In genomic region chr1:92877792-92878191, GRCh38 we compare ENCODE assay signal across 12 cellular contexts. TPM values are rescaled to one million over a fixed set of nuclear protein-coding genes. Genes with fewer than 3 reads are reported as not detected.
A peak's percentile ranks its signal among the peaks of the same experiment; 100 is the strongest.
DNase-seq lines count a peak whose midpoint lies in the region; ATAC-seq, FAIRE-seq and TF ChIP-seq lines count a peak whose summit lies in the region.
"Had no signal": no experiment of that assay in that cellular context is flagged by ENCODE, and none has a peak within 500 bp of the region (broad histone marks: within the 10 kb centered on the region; RNA-seq: fewer than 3 reads in every experiment).

No MANE protein-coding gene starts in this region.

- intact Hi-C loops in GM12878 (cut with micrococcal nuclease; ENCODE audit: unreplicated experiment) = no loop called here

- DNase-seq in activated T-cell treated with anti-CD3 and anti-CD28 coated beads, Interleukin-2, amount 50 U/mL, for 24 hours = no peak
- no peak for DNase-seq in activated T-cell treated with anti-CD3 and anti-CD28 coated beads, Interleukin-2, amount 50 U/mL, for 48 hours
- peak; percentile 54 for DNase-seq in NCI-H146 (lab: John Stamatoyannopoulos, UW)
- DNase-seq in GM12878 (ENCODE audit: low read depth, low spot score) = no peak
- DNase-seq in mesothelial cell of epicardium (ENCODE audit: low spot score in 2 of 2, unreplicated experiment in 2 of 2) = no peak
- DNase-seq: Caco-2, NCI-H226, testis had no signal

- RAD21 ChIA-PET in GM12878 (lab: Charles Lee; ENCODE audit: unreplicated experiment) = interaction anchor here (1.2 kb wide), 1 partner anchor 18 kb away, joined by 3 read pairs; no protein-coding TSS in a partner anchor

- peak overlapping the region; percentile 77 for H3K4me2 ChIP-seq in GM12878 (ENCODE audit: control insufficient read depth, insufficient read depth)

- FAIRE-seq in GM12878 (lab: Jason Lieb, UNC) = no peak

- ATAC-seq in GM12878 (no peak), GM19395 (IDR thresholded peaks at IDR 0.05; ENCODE audit: unreplicated experiment) (no peak), HG03571 (IDR thresholded peaks at IDR 0.05; ENCODE audit: unreplicated experiment) (no peak)
- ATAC-seq in stimulated activated memory B cell treated with anti-CD40 and anti-IgM and Interleukin-4, amounts not matched to agents 10 μg/mL and 1 μg/mL and 100 μg/mL, for 72 hours = no peak
- ATAC-seq: HCT116 had no signal

- BruUV-seq in GM12878 (replicated peaks; lab: Mats Ljungman, UMichigan) = no TSS peak

- peaks cover 0 to 8% of the 10 kb centered on the region in 2 experiments; a peak in 1 of 4 replicates for H3K36me3 ChIP-seq in GM12878 (ENCODE audit: control insufficient read depth in 2 of 2, insufficient read depth in 2 of 2, low read length in 1 of 2)

- peaks cover 21% of the 10 kb centered on the region for H3K36me3 Mint-ChIP-seq in activated T-cell treated with anti-CD3 and anti-CD28 coated beads, Interleukin-2, amount 50 U/mL, for 24 hours (ENCODE audit: low read depth)
- H3K36me3 Mint-ChIP-seq in stimulated activated memory B cell treated with anti-CD40 and anti-IgM and Interleukin-4, amounts not matched to agents 10 μg/mL and 1 μg/mL and 100 μg/mL, for 72 hours = peaks cover 26% of the 10 kb centered on the region
- H3K36me3 Mint-ChIP-seq in mesothelial cell of epicardium = peaks cover 17% of the 10 kb centered on the region

- CTCF ChIA-PET in GM12878 (lab: Yijun Ruan, JAX) = interaction anchor here (0.7 to 2.9 kb wide), 8 partner anchors 9 to 116 kb away, joined by 3 to 17 read pairs (median 4); no protein-coding TSS in a partner anchor

- peaks cover 28% of the 10 kb centered on the region for H3K4me1 Mint-ChIP-seq in activated T-cell treated with anti-CD3 and anti-CD28 coated beads, Interleukin-2, amount 50 U/mL, for 24 hours (ENCODE audit: low read depth)
- peaks cover 20% of the 10 kb centered on the region for H3K4me1 Mint-ChIP-seq in stimulated activated memory B cell treated with anti-CD40 and anti-IgM and Interleukin-4, amounts not matched to agents 10 μg/mL and 1 μg/mL and 100 μg/mL, for 72 hours
- H3K4me1 Mint-ChIP-seq in mesothelial cell of epicardium = peaks cover 5% of the 10 kb centered on the region

- no peaks in the 10 kb centered on the region for H4K20me1 ChIP-seq in GM12878 (ENCODE audit: control insufficient read depth, insufficient read depth)

- peak overlapping the region; percentile 86 for H3K27ac Mint-ChIP-seq in activated T-cell treated with anti-CD3 and anti-CD28 coated beads, Interleukin-2, amount 50 U/mL, for 24 hours
- H3K27ac Mint-ChIP-seq in stimulated activated memory B cell treated with anti-CD40 and anti-IgM and Interleukin-4, amounts not matched to agents 10 μg/mL and 1 μg/mL and 100 μg/mL, for 72 hours = peak overlapping the region; percentile 22
- no peak overlapping the region for H3K27ac Mint-ChIP-seq in mesothelial cell of epicardium

- SMC1A ChIA-PET in GM12878 (lab: Charles Lee; ENCODE audit: uncharacterized antibody, unreplicated experiment) = interaction anchor here (1.3 to 1.5 kb wide), 3 partner anchors 20 to 84 kb away, joined by 3 to 4 read pairs (median 4); no protein-coding TSS in a partner anchor

- POLR2A ChIA-PET in GM12878 (lab: Charles Lee) = interaction anchor here (1.1 kb wide), 1 partner anchor 9 kb away, joined by 3 read pairs; no protein-coding TSS in a partner anchor

- peak overlapping the region; percentile 55 for H3K27ac ChIP-seq in GM12878 (ENCODE audit: control insufficient read depth, insufficient read depth)
- H3K27ac ChIP-seq: testis had no signal

- peaks cover 3% of the 10 kb centered on the region; the same call in 2 of the 3 replicates for H3K9me3 ChIP-seq in GM12878 (replicated peaks; ENCODE audit: control insufficient read depth, insufficient read depth, low read length)
- H3K9me3 ChIP-seq: Caco-2, testis had no signal

- peak overlapping the region; percentile 24 for H2AFZ ChIP-seq in GM12878 (ENCODE audit: control insufficient read depth, low read depth, low read length)

- H3K4me3 Mint-ChIP-seq in activated T-cell treated with anti-CD3 and anti-CD28 coated beads, Interleukin-2, amount 50 U/mL, for 24 hours = peak overlapping the region; percentile 52
- no peak overlapping the region for H3K4me3 Mint-ChIP-seq in stimulated activated memory B cell treated with anti-CD40 and anti-IgM and Interleukin-4, amounts not matched to agents 10 μg/mL and 1 μg/mL and 100 μg/mL, for 72 hours
- no peak overlapping the region for H3K4me3 Mint-ChIP-seq in mesothelial cell of epicardium

- in situ Hi-C loops in GM12878 (cut with MboI) = no loop called here

- no peaks in the 10 kb centered on the region for H3K27me3 Mint-ChIP-seq in activated T-cell treated with anti-CD3 and anti-CD28 coated beads, Interleukin-2, amount 50 U/mL, for 24 hours
- no peaks in the 10 kb centered on the region for H3K27me3 Mint-ChIP-seq in stimulated activated memory B cell treated with anti-CD40 and anti-IgM and Interleukin-4, amounts not matched to agents 10 μg/mL and 1 μg/mL and 100 μg/mL, for 72 hours
- H3K27me3 Mint-ChIP-seq in mesothelial cell of epicardium (ENCODE audit: low read depth) = no peaks in the 10 kb centered on the region

- TF ChIP-seq POLR2A in GM12878 (IDR thresholded peaks at IDR 0.05; ENCODE audit: low read depth, low read length) = no peak

- no peak for TF ChIP-seq EP300 in GM12878 (IDR thresholded peaks at IDR 0.05; ENCODE audit: borderline replicate concordance in 1 of 2, control insufficient read depth in 1 of 2, low read depth in 2 of 2, low read length in 2 of 2)

- TF ChIP-seq CTCF in GM12878 (IDR thresholded peaks at IDR 0.05 in 2 of 3, conservative IDR thresholded peaks at IDR 0.05 in 1 of 3; ENCODE audit: control insufficient read depth in 2 of 3, extremely low read depth in 1 of 3, insufficient read depth in 1 of 3, low read depth in 3 of 3, low read length in 3 of 3) = no peak
- TF ChIP-seq CTCF in mesothelial cell of epicardium (IDR thresholded peaks at IDR 0.05; ENCODE audit: unreplicated experiment) = no peak

- H3K4me3 ChIP-seq in GM12878 = peak overlapping the region; percentile 43; the same call in 1 of the 2 replicates
- H3K4me3 ChIP-seq: testis had no signal

- no peaks in the 10 kb centered on the region for H3K9me3 Mint-ChIP-seq in activated T-cell treated with anti-CD3 and anti-CD28 coated beads, Interleukin-2, amount 50 U/mL, for 24 hours
- no peaks in the 10 kb centered on the region for H3K9me3 Mint-ChIP-seq in stimulated activated memory B cell treated with anti-CD40 and anti-IgM and Interleukin-4, amounts not matched to agents 10 μg/mL and 1 μg/mL and 100 μg/mL, for 72 hours
- no peaks in the 10 kb centered on the region for H3K9me3 Mint-ChIP-seq in mesothelial cell of epicardium

- H3K79me2 ChIP-seq in GM12878 (ENCODE audit: control insufficient read depth, insufficient read depth, low read length) = 0 out of 2 replicates have a peak, but pooled peaks cover 2% of the 10 kb centered on the region

- H3K27me3 ChIP-seq in GM12878 (replicated peaks in 1 of 2; ENCODE audit: control insufficient read depth in 2 of 2, insufficient read depth in 2 of 2, low read length in 1 of 2) = no peaks in the 10 kb centered on the region
- H3K27me3 ChIP-seq: testis had no signal

- 80% methylated on average over 4 of the region's 4 CpGs for WGBS in GM12878 (ENCODE audit: insufficient coverage, insufficient replicate concordance, low lambda C conversion rate, missing lambda C conversion rate)

- H3K9ac ChIP-seq in GM12878 (ENCODE audit: control insufficient read depth, insufficient read depth, low read length) = peak overlapping the region; percentile 32; the same call in 1 of the 2 replicates

- H3K4me1 ChIP-seq in GM12878 (ENCODE audit: control insufficient read depth, insufficient read depth, low read length) = no peaks in the 10 kb centered on the region; the same call in 1 of the 2 replicates

- TF ChIP-seq RAD21 in GM12878 (IDR thresholded peaks at IDR 0.05; ENCODE audit: insufficient read depth, low read depth, low read length) = no peak

TF ChIP-seq in GM12878, 131 proteins besides CTCF, POLR2A, EP300 and RAD21 (continues in another document):
- TF ChIP-seq YY1 (IDR thresholded peaks at IDR 0.05; ENCODE audit: low read depth, low read length) (no peak), SUZ12 (IDR thresholded peaks at IDR 0.05; ENCODE audit: unreplicated experiment) (no peak), TARDBP (IDR thresholded peaks at IDR 0.05; ENCODE audit: borderline replicate concordance) (no peak), POLR2AphosphoS5 (IDR thresholded peaks at IDR 0.05; ENCODE audit: low read length) (no peak), MTA3 (IDR thresholded peaks at IDR 0.05; ENCODE audit: borderline replicate concordance, low read length) (no peak), E2F4 (IDR thresholded peaks at IDR 0.05; ENCODE audit: low read depth, low read length) (no peak), CREB1 (IDR thresholded peaks at IDR 0.05; ENCODE audit: low read depth) (no peak), ZZZ3 (IDR thresholded peaks at IDR 0.05; ENCODE audit: control insufficient read depth, insufficient read length, low read depth) (no peak)

RNA-seq across cellular contexts. Expression of gene RPL5, which starts 46.0 kb away (rescaled TPM):
- 433 and 440 TPM in 2 replicates for total RNA-seq in GM12878 (2013; cell fraction: nucleolus; rRNA removed)
- total RNA-seq in GM12878 (2014; rRNA removed) = 2,485 and 2,957 TPM in 2 replicates
- total RNA-seq in GM12878 (2014; rRNA removed; fragmentation: Illumina TruSeq; extraction: Trizol) = 2,629 and 2,674 TPM in 2 replicates
- total RNA-seq in GM12878 (2021) = 1,758 and 1,801 TPM in 2 replicates
- 3,557 TPM for polyA plus RNA-seq in GM12878 (2011; ENCODE audit: low read depth)
- polyA plus RNA-seq in GM12878 (2011; rRNA removed) = 3,432 and 4,044 TPM in 2 replicates
- 1,956 and 2,029 TPM in 2 replicates for polyA plus RNA-seq in GM12878 (2011; cell fraction: cytosol; rRNA removed)
- polyA plus RNA-seq in GM12878 (2011; cell fraction: nucleus; rRNA removed) = 767 and 919 TPM in 2 replicates
- polyA plus RNA-seq in GM12878 (2012) = 3,636 and 5,206 TPM in 2 replicates
- polyA plus RNA-seq in GM12878 (2014; fragmentation: Illumina TruSeq; extraction: Trizol) = 2,529 and 2,797 TPM in 2 replicates
- polyA plus RNA-seq in GM12878 (2014; fragmentation: Nextera tagmentation; extraction: Ambion mirVana) = 1,000 to 10,000 TPM; 5,267 to 6,047 TPM
- polyA plus RNA-seq in GM12878 (2014; rRNA removed) = 3,008 and 3,188 TPM in 2 replicates
- polyA plus RNA-seq in GM12878 (2016; fragmentation: Nextera tagmentation; extraction: Ambion mirVana) = 1,000 to 10,000 TPM; 1,685 to 1,729 TPM
- polyA minus RNA-seq in GM12878 (2011; rRNA and poly(A)+ RNA removed) = 1,703 and 1,902 TPM in 2 replicates
- polyA minus RNA-seq in GM12878 (2011; cell fraction: cytosol; rRNA and poly(A)+ RNA removed) = 454 and 570 TPM in 2 replicates
- polyA minus RNA-seq in GM12878 (2011; cell fraction: nucleus; rRNA and poly(A)+ RNA removed) = 187 and 232 TPM in 2 replicates
- total RNA-seq in mesothelial cell of epicardium = 1,556 to 1,645 TPM (median 1,628 TPM) in 3 replicates
